Comparison of ENCODE assay signal across 1 cellular context in genomic region chr12:42296503-42297109, GRCh38.
TF ChIP-seq lines count a peak whose summit lies in the region.

No MANE protein-coding gene starts in this region.

TF ChIP-seq in H1, 55 proteins besides CTCF, POLR2A, EP300 and RAD21:
- TF ChIP-seq SP2 (IDR thresholded peaks at IDR 0.05; ENCODE audit: low read length) (no peak), JUND (IDR thresholded peaks at IDR 0.05; ENCODE audit: low read length) (no peak), MAX (IDR thresholded peaks at IDR 0.05) (no peak), ATF3 (IDR thresholded peaks at IDR 0.05; ENCODE audit: insufficient read depth, low read depth, low read length) (no peak), TAF1 (IDR thresholded peaks at IDR 0.05; ENCODE audit: low read depth, low read length) (no peak), SP4 (IDR thresholded peaks at IDR 0.05; ENCODE audit: low read length) (no peak), PHF8 (conservative IDR thresholded peaks at IDR 0.05; ENCODE audit: low read depth, low read length) (no peak), CBX5 (IDR thresholded peaks at IDR 0.05; ENCODE audit: low read depth, low read length) (no peak)
